ENCODE assay signal across 8 cellular contexts in genomic region chr5:40680741-40681350, GRCh38. TPM values are rescaled to one million over a fixed set of nuclear protein-coding genes. Genes with fewer than 3 reads are reported as not detected.
DNase-seq lines count a peak whose midpoint lies in the region; ATAC-seq and TF ChIP-seq lines count a peak whose summit lies in the region.

No MANE protein-coding gene starts in this region.

- H3K4me3 ChIP-seq in GM23338 (peak overlapping the region; percentile 57), WERI-Rb-1 (ENCODE audit: low read depth, low read length) (peak overlapping the region; percentile 53), mucosa of stomach (ENCODE audit: low read length) (peak overlapping the region; percentile 96)
- peak overlapping the region; percentile 93 for H3K4me3 ChIP-seq in effector memory CD4-positive, alpha-beta T cell (ENCODE audit: insufficient read depth, low read depth, low read length, poor library complexity, severe bottlenecking)

- peak overlapping the region; percentile 86 for H3K4me2 ChIP-seq in GM23338

- 0 out of 2 replicates have a peak, but pooled peaks cover 9% of the 10 kb centered on the region for H3F3A ChIP-seq in GM23338 (replicated peaks; ENCODE audit: low read depth)

- no peaks in the 10 kb centered on the region for H3K36me3 Mint-ChIP-seq in GM23338 (ENCODE audit: low read depth)
- peaks cover 6% of the 10 kb centered on the region for H3K36me3 Mint-ChIP-seq in type B pancreatic cell

- H3K27ac ChIP-seq in GM23338 (ENCODE audit: low read depth) (no peak overlapping the region), WERI-Rb-1 (no peak overlapping the region)
- H3K27ac ChIP-seq in effector memory CD4-positive, alpha-beta T cell (ENCODE audit: insufficient read depth, low read length, poor library complexity, severe bottlenecking), result peak overlapping the region; percentile 92

- H3K27me3 ChIP-seq in GM23338 (ENCODE audit: insufficient read depth) (peaks cover 51% of the 10 kb centered on the region), WERI-Rb-1 (ENCODE audit: insufficient read depth, low read depth, severe bottlenecking) (peaks cover 13% of the 10 kb centered on the region), mucosa of stomach (ENCODE audit: control insufficient read depth, insufficient read depth, low read length) (peaks cover 7% of the 10 kb centered on the region)
- H3K27me3 ChIP-seq in effector memory CD4-positive, alpha-beta T cell (replicated peaks; ENCODE audit: control insufficient read depth, insufficient read depth, low read length, poor library complexity, severe bottlenecking), result no peaks in the 10 kb centered on the region

- peak overlapping the region; percentile 97 for H2AFZ ChIP-seq in GM23338

- no peaks in the 10 kb centered on the region for H3K79me2 ChIP-seq in GM23338 (replicated peaks; ENCODE audit: insufficient read depth)

- no peak overlapping the region for H3K27ac Mint-ChIP-seq in GM23338
- peak overlapping the region; percentile 32 for H3K27ac Mint-ChIP-seq in type B pancreatic cell

- H3K4me1 Mint-ChIP-seq in GM23338, result peaks cover 35% of the 10 kb centered on the region
- peaks cover 30% of the 10 kb centered on the region for H3K4me1 Mint-ChIP-seq in type B pancreatic cell (ENCODE audit: unreplicated experiment)

- H3K36me3 ChIP-seq in GM23338 (ENCODE audit: insufficient read depth), result no peaks in the 10 kb centered on the region
- H3K36me3 ChIP-seq in WERI-Rb-1, result no peaks in the 10 kb centered on the region
- peaks cover 15% of the 10 kb centered on the region for H3K36me3 ChIP-seq in effector memory CD4-positive, alpha-beta T cell (ENCODE audit: control insufficient read depth, insufficient read depth, low read length)
- no peaks in the 10 kb centered on the region for H3K36me3 ChIP-seq in mucosa of stomach (ENCODE audit: control insufficient read depth, insufficient read depth, low read length)

- peaks cover 5% of the 10 kb centered on the region; the same call in 1 of the 2 replicates for H4K20me1 ChIP-seq in GM23338 (replicated peaks; ENCODE audit: insufficient read depth)

- H3K4me1 ChIP-seq in GM23338 (ENCODE audit: insufficient read depth) (peaks cover 17% of the 10 kb centered on the region), mucosa of stomach (ENCODE audit: control insufficient read depth, insufficient read depth, low read length) (peaks cover 14% of the 10 kb centered on the region)
- H3K4me1 ChIP-seq in effector memory CD4-positive, alpha-beta T cell (ENCODE audit: control insufficient read depth, insufficient read depth, low read length, poor library complexity, severe bottlenecking), result peaks cover 16% of the 10 kb centered on the region

- H3K9me3 ChIP-seq in WERI-Rb-1 (ENCODE audit: severe bottlenecking) (no peaks in the 10 kb centered on the region), mucosa of stomach (ENCODE audit: control insufficient read depth, low read length) (no peaks in the 10 kb centered on the region)
- no peaks in the 10 kb centered on the region for H3K9me3 ChIP-seq in effector memory CD4-positive, alpha-beta T cell (ENCODE audit: control insufficient read depth, low read length)

- ATAC-seq in GM23338, result peak; percentile 10
- ATAC-seq in GM18873 (IDR thresholded peaks at IDR 0.05; ENCODE audit: low FRiP score, unreplicated experiment), result no peak
- ATAC-seq in HG02973 (IDR thresholded peaks at IDR 0.05; ENCODE audit: unreplicated experiment), result no peak

- no peaks in the 10 kb centered on the region for H3K9me2 ChIP-seq in GM23338 (ENCODE audit: insufficient read depth)

- TF ChIP-seq CTCF in GM23338 (conservative IDR thresholded peaks at IDR 0.05; ENCODE audit: low read depth in 2 of 2) (peak; percentile 25 to 43; a peak in 2 of 4 replicates), WERI-Rb-1 (IDR thresholded peaks at IDR 0.05; ENCODE audit: low read depth, low read length) (peak; percentile 24; the same call in 1 of the 2 replicates), type B pancreatic cell (conservative IDR thresholded peaks at IDR 0.05) (peak; percentile 50)

- DNase-seq in GM23338 (ENCODE audit: low spot score), result peak; percentile 42
- peak; percentile 37 for DNase-seq in WERI-Rb-1
- DNase-seq in effector memory CD4-positive, alpha-beta T cell, result peak; percentile 32 to 42 (median 33)
- no peak for DNase-seq in type B pancreatic cell (ENCODE audit: extremely low spot score, unreplicated experiment)
- DNase-seq in SHP77 treated with DMSO at 0.1 percent for 48 hours (lab: John Stamatoyannopoulos, UW), result no peak

- H3K9me3 Mint-ChIP-seq in GM23338, result peaks cover 2% of the 10 kb centered on the region; the same call in 1 of the 3 replicates
- no peaks in the 10 kb centered on the region for H3K9me3 Mint-ChIP-seq in type B pancreatic cell

- peak overlapping the region; percentile 86 for H3K4me3 Mint-ChIP-seq in GM23338
- peak overlapping the region; percentile 92 for H3K4me3 Mint-ChIP-seq in type B pancreatic cell

- peak overlapping the region; percentile 88 for H3K9ac ChIP-seq in mucosa of stomach (ENCODE audit: low read length)

- H3K27me3 Mint-ChIP-seq in GM23338 (ENCODE audit: insufficient read depth, low read depth, poor library complexity) (peaks cover 38% of the 10 kb centered on the region), type B pancreatic cell (peaks cover 60% of the 10 kb centered on the region)

TF ChIP-seq in GM23338, 12 proteins besides CTCF, POLR2A, EP300 and RAD21:
- TF ChIP-seq CREB1 (CRISPR knock-in tag; IDR thresholded peaks at IDR 0.05; ENCODE audit: low read depth), result no peak
- peak; percentile 18 for TF ChIP-seq EZH2phosphoT487 (IDR thresholded peaks at IDR 0.05; ENCODE audit: unreplicated experiment)
TF ChIP-seq in GM23338: peak in this region for 1.

RNA-seq across cellular contexts. Expression of gene PTGER4, which starts 1.1 kb away (rescaled TPM):
- 4.4 and 4.7 TPM in 2 replicates for total RNA-seq in GM23338 (2014; rRNA removed; shearing (Covaris generic))
- 0.82 and 1.1 TPM in 2 replicates for polyA plus RNA-seq in GM23338 (2016; fragmentation: Nextera tagmentation; extraction: Ambion mirVana)
- total RNA-seq in type B pancreatic cell (ENCODE audit: low replicate concordance), result 8.0 and 12.0 TPM in 2 replicates

Comparison
In these comparisons a context has a peak if more than half of its experiments do, and no peak if none do; other contexts are left out.
1. DNase-seq: peak in GM23338 (single experiment), WERI-Rb-1 (single experiment) and effector memory CD4-positive, alpha-beta T cell (3 of 3); none in type B pancreatic cell (single experiment) and SHP77 treated with DMSO at 0.1 percent for 48 hours (single experiment).
2. Peak in every context shown above with its lines, with median percentiles within 50 percentile points of each other: H3K4me3 ChIP-seq and CTCF ChIP-seq.